42 cellular contexts compared by ENCODE assay signal in genomic region chr4:178894126-178894525, GRCh38.
"Had no signal": no experiment of that assay in that cellular context is flagged by ENCODE, and none has a peak within 500 bp of the region (broad histone marks: within the 10 kb centered on the region; RNA-seq: fewer than 3 reads in every experiment).

No MANE protein-coding gene starts in this region.

- H3K9me3 Mint-ChIP-seq: activated B cell treated with CpG ODN at 0.5 μM for 24 hours; activated T-helper 17 cell treated with anti-CD3 and anti-CD28 coated beads, Interleukin-2, amount 50 U/mL, for 72 hours had no signal

- H3K4me3 Mint-ChIP-seq: activated B cell treated with CpG ODN at 0.5 μM for 24 hours; activated CD4-positive, alpha-beta memory T cell treated with anti-CD3 and anti-CD28 coated beads, Interleukin-2, amount 10 ng/mL, durations not matched to agents 7 days and 5 days; activated CD8-positive, alpha-beta memory T cell treated with anti-CD3 and anti-CD28 coated beads, Interleukin-2, amount 10 ng/mL, durations not matched to agents 7 days and 5 days; activated naive CD8-positive, alpha-beta T cell treated with anti-CD3 and anti-CD28 coated beads for 36 hours; activated T-cell treated with anti-CD3 and anti-CD28 coated beads, Interleukin-2, amount 50 U/mL, for 72 hours; activated T-helper 17 cell treated with anti-CD3 and anti-CD28 coated beads, Interleukin-2, amount 50 U/mL, for 72 hours had no signal

- H3K4me2 ChIP-seq: KMS-11, PC-9 had no signal

- DNase-seq: activated B cell treated with CpG ODN at 0.5 μM for 24 hours; activated CD4-positive, alpha-beta memory T cell treated with anti-CD3 and anti-CD28 coated beads, Interleukin-2, amount 10 ng/mL, durations not matched to agents 7 days and 5 days; activated CD4-positive, alpha-beta T cell treated with anti-CD3 and anti-CD28 coated beads for 4 hours; activated CD4-positive, alpha-beta T cell treated with anti-CD3 and anti-CD28 coated beads, Interleukin-2, amount 50 U/mL, for 1 hour; activated CD4-positive, CD25-positive, alpha-beta regulatory T cell treated with anti-CD3 and anti-CD28 coated beads, Interleukin-2, amount 50 U/mL, for 72 hours; activated CD8-positive, alpha-beta memory T cell treated with anti-CD3 and anti-CD28 coated beads for 24 hours; activated CD8-positive, alpha-beta memory T cell treated with anti-CD3 and anti-CD28 coated beads, Interleukin-2, amount 10 ng/mL, durations not matched to agents 7 days and 5 days; activated CD8-positive, alpha-beta memory T cell treated with anti-CD3 and anti-CD28 coated beads, Interleukin-2, amount 50 U/mL, for 48 hours; activated effector memory CD4-positive, alpha-beta T cell treated with anti-CD3 and anti-CD28 coated beads, Interleukin-2, amount 50 U/mL, for 16 hours; activated naive CD4-positive, alpha-beta T cell; activated naive CD4-positive, alpha-beta T cell treated with anti-CD3 and anti-CD28 coated beads, Interleukin-2, amount 50 U/mL, for 16 hours; activated naive CD8-positive, alpha-beta T cell treated with anti-CD3 and anti-CD28 coated beads for 36 hours; activated T-cell treated with anti-CD3 and anti-CD28 coated beads, Interleukin-2, amount 50 U/mL, for 72 hours; amniotic stem cell; aorta; brain microvascular endothelial cell; MM.1S; MV-4-11; NCI-H1092 treated with DMSO at 0.1 percent for 48 hours; NCI-H1417; NCI-H146; NCI-H187; NCI-H2029 treated with DMSO at 0.1 percent for 48 hours; NCI-H2107; NCI-H226; NCI-H446 treated with DMSO at 0.1 percent for 48 hours; NCI-H524; NCI-H69; NCI-H82; NK-92 treated with Interleukin-12 subunit alpha and Interleukin-12 subunit beta, amount 100 ng/mL, for 24 hours; PC-9; SIG-M5; SW 1271; T-helper 1 cell; T-helper 2 cell; T-helper 9 cell had no signal

- H3K27me3 ChIP-seq: brain microvascular endothelial cell had no signal

- H2AFZ ChIP-seq: PC-9 had no signal

- FAIRE-seq: RCC 7860 had no signal

- ATAC-seq: activated CD8-positive, alpha-beta memory T cell treated with anti-CD3 and anti-CD28 coated beads, Interleukin-2, amount 10 ng/mL, durations not matched to agents 7 days and 5 days; activated T-cell treated with anti-CD3 and anti-CD28 coated beads, Interleukin-2, amount 50 U/mL, for 72 hours; activated T-helper 17 cell treated with anti-CD3 and anti-CD28 coated beads, Interleukin-2, amount 50 U/mL, for 72 hours; Right ventricle myocardium inferior had no signal

- H3K36me3 ChIP-seq: brain microvascular endothelial cell had no signal

- H3K36me3 Mint-ChIP-seq: activated CD8-positive, alpha-beta memory T cell treated with anti-CD3 and anti-CD28 coated beads, Interleukin-2, amount 10 ng/mL, durations not matched to agents 7 days and 5 days; activated naive CD8-positive, alpha-beta T cell treated with anti-CD3 and anti-CD28 coated beads for 36 hours had no signal

- H3K4me3 ChIP-seq: PC-9 had no signal

- H3K27ac ChIP-seq: brain microvascular endothelial cell, KMS-11, PC-9, RWPE1, VCaP had no signal

- H3K9ac ChIP-seq: KMS-11 had no signal

- H3K4me1 Mint-ChIP-seq: activated B cell treated with CpG ODN at 0.5 μM for 24 hours; activated CD4-positive, alpha-beta memory T cell treated with anti-CD3 and anti-CD28 coated beads, Interleukin-2, amount 10 ng/mL, durations not matched to agents 7 days and 5 days; activated CD8-positive, alpha-beta memory T cell treated with anti-CD3 and anti-CD28 coated beads, Interleukin-2, amount 10 ng/mL, durations not matched to agents 7 days and 5 days; activated naive CD8-positive, alpha-beta T cell treated with anti-CD3 and anti-CD28 coated beads for 36 hours; activated T-helper 17 cell treated with anti-CD3 and anti-CD28 coated beads, Interleukin-2, amount 50 U/mL, for 72 hours had no signal

- H3K27me3 Mint-ChIP-seq: activated B cell treated with CpG ODN at 0.5 μM for 24 hours; activated CD4-positive, alpha-beta memory T cell treated with anti-CD3 and anti-CD28 coated beads, Interleukin-2, amount 10 ng/mL, durations not matched to agents 7 days and 5 days; activated CD8-positive, alpha-beta memory T cell treated with anti-CD3 and anti-CD28 coated beads, Interleukin-2, amount 10 ng/mL, durations not matched to agents 7 days and 5 days; activated naive CD8-positive, alpha-beta T cell treated with anti-CD3 and anti-CD28 coated beads for 36 hours; activated T-helper 17 cell treated with anti-CD3 and anti-CD28 coated beads, Interleukin-2, amount 50 U/mL, for 72 hours had no signal
